ENCODE assay signal across 8 cellular contexts in the genomic region with DNA sequence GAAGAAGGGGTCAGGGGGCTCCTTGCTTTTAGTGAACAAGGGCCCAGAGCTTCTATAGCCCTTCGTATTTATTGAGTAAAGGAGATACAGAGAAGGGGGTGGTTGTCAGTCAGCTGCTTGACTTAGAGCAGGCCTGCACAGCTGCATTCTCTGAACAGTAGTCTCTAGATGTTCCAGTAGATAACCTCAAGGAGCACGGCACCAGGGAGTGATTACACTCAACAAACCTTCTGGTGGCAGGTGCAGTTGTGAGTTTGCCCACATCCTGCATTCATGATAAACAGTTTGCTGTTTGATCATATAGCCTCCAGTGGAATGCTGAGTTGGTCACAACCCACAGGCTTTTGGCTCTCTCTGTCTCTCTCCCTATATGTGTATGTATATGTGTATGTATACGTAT.
"Had no signal": no experiment of that assay in that cellular context is flagged by ENCODE, and none has a peak within 500 bp of the region (broad histone marks: within the 10 kb centered on the region; RNA-seq: fewer than 3 reads in every experiment).

No MANE protein-coding gene starts in this region.

- H3K9ac ChIP-seq: KMS-11 had no signal

- H3K4me2 ChIP-seq: KMS-11 had no signal

- ATAC-seq: HepG2, K562 had no signal

- H3K4me3 ChIP-seq: K562 had no signal

- H3K27ac Mint-ChIP-seq: IgD-negative memory B cell had no signal

- H3K4me3 Mint-ChIP-seq: IgD-negative memory B cell had no signal

- H3K27me3 Mint-ChIP-seq: IgD-negative memory B cell had no signal

- DNase-seq: IMR-90, KBM-7, KG1 had no signal

- H3K27ac ChIP-seq: HL-60, KMS-11 had no signal
